In genomic region chr12:5524116-5524768, GRCh38 we compare ENCODE assay signal across 15 cellular contexts.
DNase-seq lines count a peak whose midpoint lies in the region; ATAC-seq, FAIRE-seq and TF ChIP-seq lines count a peak whose summit lies in the region.
"Had no signal": no experiment of that assay in that cellular context is flagged by ENCODE, and none has a peak within 500 bp of the region (broad histone marks: within the 10 kb centered on the region; RNA-seq: fewer than 3 reads in every experiment).

No MANE protein-coding gene starts in this region.

- no peak overlapping the region for H3K4me2 ChIP-seq in HepG2 (ENCODE audit: low read depth, low read length)
- no peak overlapping the region for H3K4me2 ChIP-seq in Karpas-422 (ENCODE audit: low read depth, low read length, poor library complexity, severe bottlenecking)
- H3K4me2 ChIP-seq: BLaER1 treated with 17β-estradiol and CSF1 and Interleukin-3, amounts not matched to agents 10 nM and 100 nM; GM23338 had no signal

- no peak for TF ChIP-seq POLR2A in HepG2 (IDR thresholded peaks at IDR 0.05; ENCODE audit: insufficient read depth in 1 of 2, low read depth in 2 of 2, low read length in 2 of 2)

- no peak for TF ChIP-seq CTCF in right atrium auricular region (IDR thresholded peaks at IDR 0.05)
- TF ChIP-seq CTCF in heart right ventricle (IDR thresholded peaks at IDR 0.05), result no peak
- no peak for TF ChIP-seq CTCF in lung (IDR thresholded peaks at IDR 0.05; ENCODE audit: control extremely low read depth, extremely low read depth)
- TF ChIP-seq CTCF in HepG2 (CRISPR knock-in tag; IDR thresholded peaks at IDR 0.05), result no peak

- DNase-seq in right atrium auricular region (ENCODE audit: low spot score) (peak; percentile 21), heart right ventricle (no peak), ecto neural progenitor cell (ENCODE audit: low spot score) (peak; percentile 40), lung (ENCODE audit: low spot score) (no peak), NCI-H128 (lab: John Stamatoyannopoulos, UW; ENCODE audit: unreplicated experiment) (no peak), HepG2 (ENCODE audit: low spot score) (no peak), Karpas-422 (no peak)
- DNase-seq: ACHN; CD4-positive, CD25-positive, alpha-beta regulatory T cell; DMS 273 treated with DMSO at 0.1 percent for 48 hours; H9 had no signal

- H3K79me2 ChIP-seq in HepG2 (ENCODE audit: insufficient read depth, low read length) (no peaks in the 10 kb centered on the region), Karpas-422 (ENCODE audit: low read length) (no peaks in the 10 kb centered on the region)

- H3K9ac ChIP-seq in HepG2 (ENCODE audit: insufficient read depth, low read depth, low read length) (no peak overlapping the region), Karpas-422 (ENCODE audit: low read length) (no peak overlapping the region)
- H3K9ac ChIP-seq: BLaER1 treated with 17β-estradiol and CSF1 and Interleukin-3, amounts not matched to agents 10 nM and 100 nM had no signal

- H4K20me1 ChIP-seq in HepG2 (ENCODE audit: insufficient read depth, low read length), result no peaks in the 10 kb centered on the region
- H4K20me1 ChIP-seq in Karpas-422 (ENCODE audit: insufficient read depth, low read depth, low read length), result no peaks in the 10 kb centered on the region
- H4K20me1 ChIP-seq: BLaER1 treated with 17β-estradiol and CSF1 and Interleukin-3, amounts not matched to agents 10 nM and 100 nM had no signal

- no peak for TF ChIP-seq RAD21 in HepG2 (CRISPR knock-in tag; IDR thresholded peaks at IDR 0.05)

- H3K27me3 ChIP-seq in right atrium auricular region (no peaks in the 10 kb centered on the region), heart right ventricle (no peaks in the 10 kb centered on the region), lung (ENCODE audit: control insufficient read depth, insufficient read depth) (no peaks in the 10 kb centered on the region), HepG2 (ENCODE audit: control insufficient read depth in 1 of 2, insufficient read depth in 2 of 2, low read length in 2 of 2) (0 out of 5 replicates have a peak, but pooled peaks cover 0 to 3% of the 10 kb centered on the region in 2 experiments), Karpas-422 (ENCODE audit: low read length) (no peaks in the 10 kb centered on the region)
- H3K27me3 ChIP-seq: BLaER1 treated with 17β-estradiol and CSF1 and Interleukin-3, amounts not matched to agents 10 nM and 100 nM had no signal

- in situ Hi-C loops in HepG2 (cut with HindIII; ENCODE audit: extremely low pct_ligation_motif_present, low pct_unique_long_range_greater_than_20kb), result no loop called here

- TF ChIP-seq EP300 in HepG2 (IDR thresholded peaks at IDR 0.05; ENCODE audit: low read depth in 2 of 2, low read length in 2 of 2), result no peak
- no peak for TF ChIP-seq EP300 in HepG2 (CRISPR knock-in tag; IDR thresholded peaks at IDR 0.05; ENCODE audit: borderline replicate concordance)

- H3K4me3 ChIP-seq in right atrium auricular region, result no peak overlapping the region
- no peak overlapping the region for H3K4me3 ChIP-seq in heart right ventricle
- H3K4me3 ChIP-seq in lung, result peak overlapping the region; percentile 7
- H3K4me3 ChIP-seq in HepG2 (replicated peaks in 1 of 3; ENCODE audit: insufficient read depth in 1 of 3, low read depth in 2 of 3, low read length in 3 of 3), result no peak overlapping the region
- H3K4me3 ChIP-seq in Karpas-422 (ENCODE audit: low read length), result no peak overlapping the region
- H3K4me3 ChIP-seq: BLaER1 treated with 17β-estradiol and CSF1 and Interleukin-3, amounts not matched to agents 10 nM and 100 nM; GM12878; GM23338 had no signal

- no peak overlapping the region for H3K27ac ChIP-seq in right atrium auricular region
- H3K27ac ChIP-seq in heart right ventricle, result no peak overlapping the region
- H3K27ac ChIP-seq in lung (ENCODE audit: low read depth in 1 of 2, low read length in 1 of 2), result no peak overlapping the region
- no peak overlapping the region for H3K27ac ChIP-seq in HepG2 (ENCODE audit: extremely low read length, insufficient read depth, low read length)
- no peak overlapping the region for H3K27ac ChIP-seq in Karpas-422 (ENCODE audit: low read length)
- H3K27ac ChIP-seq: BLaER1 treated with 17β-estradiol and CSF1 and Interleukin-3, amounts not matched to agents 10 nM and 100 nM had no signal

- H3K9me3 ChIP-seq in right atrium auricular region (no peaks in the 10 kb centered on the region), heart right ventricle (no peaks in the 10 kb centered on the region), lung (ENCODE audit: control insufficient read depth in 2 of 2, insufficient read depth in 1 of 2, low read length in 1 of 2) (peaks cover 0 to 3% of the 10 kb centered on the region in 2 donors), HepG2 (ENCODE audit: low read length) (no peaks in the 10 kb centered on the region), Karpas-422 (ENCODE audit: low read length) (no peaks in the 10 kb centered on the region)
- H3K9me3 ChIP-seq: BLaER1 treated with 17β-estradiol and CSF1 and Interleukin-3, amounts not matched to agents 10 nM and 100 nM had no signal

- WGBS in heart right ventricle, 2 donors, result 94 to 95% methylated on average over 12 of the region's 12 CpGs
- WGBS in lung, 2 donors, result 96% methylated on average over 12 of the region's 12 CpGs
- WGBS in HepG2 (ENCODE audit: low lambda C conversion rate), result 80% methylated on average over 5 of the region's 12 CpGs

- no peak for FAIRE-seq in HepG2 (lab: Jason Lieb, UNC)
- FAIRE-seq: GM12878, GM18507 had no signal

- ATAC-seq in heart right ventricle, result no peak
- no peak for ATAC-seq in lung (ENCODE audit: insufficient read depth, low FRiP score)
- no peak for ATAC-seq in HepG2
- ATAC-seq: GM12878, GM23338 had no signal

- no peaks in the 10 kb centered on the region for H3K9me2 ChIP-seq in Karpas-422 (replicated peaks; ENCODE audit: insufficient read depth, low read length)

- POLR2A ChIA-PET in HepG2 (lab: Yijun Ruan, JAX), result no interaction called here

- H3K4me1 ChIP-seq in right atrium auricular region (no peaks in the 10 kb centered on the region), heart right ventricle (no peaks in the 10 kb centered on the region), lung (ENCODE audit: control insufficient read depth in 2 of 2, insufficient read depth in 2 of 2, low read length in 2 of 2) (no peaks in the 10 kb centered on the region), HepG2 (ENCODE audit: insufficient read depth, low read length) (no peaks in the 10 kb centered on the region), Karpas-422 (ENCODE audit: low read length) (no peaks in the 10 kb centered on the region)

- CTCF ChIA-PET in HepG2 (lab: Yijun Ruan, JAX; ENCODE audit: low intra/inter-chr PET ratio, low total read pairs), result no interaction called here

- no peak overlapping the region for H2AFZ ChIP-seq in HepG2 (ENCODE audit: low read length)
- no peak overlapping the region for H2AFZ ChIP-seq in Karpas-422 (ENCODE audit: low read length)
- H2AFZ ChIP-seq: GM23338 had no signal

- H3K36me3 ChIP-seq in right atrium auricular region (no peaks in the 10 kb centered on the region), heart right ventricle (no peaks in the 10 kb centered on the region), lung (ENCODE audit: control insufficient read depth in 2 of 2, insufficient read depth in 2 of 2, low read length in 2 of 2) (no peaks in the 10 kb centered on the region), HepG2 (replicated peaks in 1 of 2; ENCODE audit: control insufficient read depth in 1 of 2, insufficient read depth in 2 of 2, low read length in 2 of 2) (no peaks in the 10 kb centered on the region), Karpas-422 (ENCODE audit: insufficient read depth, low read length) (no peaks in the 10 kb centered on the region)
- H3K36me3 ChIP-seq: BLaER1 treated with 17β-estradiol and CSF1 and Interleukin-3, amounts not matched to agents 10 nM and 100 nM had no signal

- intact Hi-C loops in heart right ventricle (cut with DNase I), result no loop called here
- intact Hi-C loops in HepG2 (cut with micrococcal nuclease; ENCODE audit: unreplicated experiment), result loop anchor here (5.0 kb wide), 1 partner anchor 1747 kb away; no protein-coding TSS in a partner anchor

- BruUV-seq in HepG2 (replicated peaks; lab: Mats Ljungman, UMichigan), result no TSS peak

TF ChIP-seq in HepG2, 621 proteins besides CTCF, POLR2A, EP300 and RAD21:
- TF ChIP-seq THAP7 (CRISPR knock-in tag; IDR thresholded peaks at IDR 0.05), result no peak
- no peak for TF ChIP-seq ZNF589 (CRISPR knock-in tag; conservative IDR thresholded peaks at IDR 0.05)
- no peak for TF ChIP-seq ZFP91 (CRISPR knock-in tag; IDR thresholded peaks at IDR 0.05; ENCODE audit: borderline replicate concordance)
- no peak for TF ChIP-seq FOXM1 (CRISPR knock-in tag; IDR thresholded peaks at IDR 0.05)
- TF ChIP-seq ZNF607 (CRISPR knock-in tag; IDR thresholded peaks at IDR 0.05; ENCODE audit: borderline replicate concordance), result no peak
- no peak for TF ChIP-seq ZSCAN31 (CRISPR knock-in tag; IDR thresholded peaks at IDR 0.05; ENCODE audit: low read depth)
- no peak for TF ChIP-seq MZF1 (CRISPR knock-in tag; IDR thresholded peaks at IDR 0.05; ENCODE audit: borderline replicate concordance)

Comparison
In these comparisons a context has a peak if more than half of its experiments do, and no peak if none do; other contexts are left out.
1. DNase-seq: peak in right atrium auricular region (single experiment) and ecto neural progenitor cell (single experiment); none in heart right ventricle (0 of 2), lung (single experiment), NCI-H128 (single experiment), HepG2 (single experiment) and Karpas-422 (single experiment).